37 cellular contexts compared by ENCODE assay signal in genomic region chr16:15445450-15445849, GRCh38. TPM values are rescaled to one million over a fixed set of nuclear protein-coding genes. Genes with fewer than 3 reads are reported as not detected.
A peak's percentile ranks its signal among the peaks of the same experiment; 100 is the strongest.
DNase-seq lines count a peak whose midpoint lies in the region; ATAC-seq, FAIRE-seq and TF ChIP-seq lines count a peak whose summit lies in the region.
"Had no signal": no experiment of that assay in that cellular context is flagged by ENCODE, and none has a peak within 500 bp of the region (broad histone marks: within the 10 kb centered on the region; RNA-seq: fewer than 3 reads in every experiment).

No MANE protein-coding gene starts in this region.

- BruUV-seq in Panc1 (replicated peaks; lab: Mats Ljungman, UMichigan): TSS peak; percentile 17
- no TSS peak for BruUV-seq in K562 (replicated peaks; lab: Mats Ljungman, UMichigan)

- no peak for DNase-seq in activated T-cell treated with anti-CD3 and anti-CD28 coated beads, Interleukin-2, amount 50 U/mL, for 72 hours
- DNase-seq in activated T-cell treated with anti-CD3 and anti-CD28 coated beads, Interleukin-2, amount 50 U/mL, for 24 hours: no peak
- DNase-seq in Panc1 (ENCODE audit: low read depth, low spot score): no peak
- DNase-seq in K562 (ENCODE audit: extremely low read depth in 1 of 4, low spot score in 3 of 4): no peak
- DNase-seq in superior temporal gyrus (ENCODE audit: extremely low spot score): no peak
- no peak for DNase-seq in thyroid gland
- no peak for DNase-seq in NCI-H187 (lab: John Stamatoyannopoulos, UW)
- DNase-seq: 8988T; ACHN; AML-193; BE2C; C1 segment of cervical spinal cord; Caco-2; Calu3; CD4-positive, alpha-beta memory T cell; CD4-positive, alpha-beta T cell; CD4-positive, CD25-positive, alpha-beta regulatory T cell; CD8-positive, alpha-beta memory T cell; CD8-positive, alpha-beta T cell; COR-L47; DMS 273 treated with DMSO at 0.1 percent for 48 hours; DMS153; DMS53; DMS79; DMS79 treated with DMSO at 0.1 percent for 48 hours; DND-41; EL had no signal

- TF ChIP-seq POLR2A in K562 (conservative IDR thresholded peaks at IDR 0.05) (no peak), thyroid gland (IDR thresholded peaks at IDR 0.05) (no peak)

- TF ChIP-seq CTCF in HEK293 (tag by site-specific recombination; IDR thresholded peaks at IDR 0.05) (no peak), Panc1 (IDR thresholded peaks at IDR 0.05) (no peak), K562 (IDR thresholded peaks at IDR 0.05 in 2 of 3, conservative IDR thresholded peaks at IDR 0.05 in 1 of 3; ENCODE audit: insufficient read depth in 2 of 3, low read depth in 1 of 3, low read length in 3 of 3) (no peak), thyroid gland (IDR thresholded peaks at IDR 0.05) (no peak)

- H3K4me1 ChIP-seq in HEK293 (ENCODE audit: control insufficient read depth, insufficient read depth, low read length) (no peaks in the 10 kb centered on the region), Panc1 (ENCODE audit: control insufficient read depth, insufficient read depth, low read length) (peaks cover 15% of the 10 kb centered on the region), K562 (replicated peaks in 1 of 2; ENCODE audit: control insufficient read depth in 2 of 2, insufficient read depth in 2 of 2, low read length in 2 of 2) (no peaks in the 10 kb centered on the region), thyroid gland (no peaks in the 10 kb centered on the region)
- H3K4me1 ChIP-seq: BE2C; BLaER1; BLaER1 treated with 17β-estradiol and CSF1 and Interleukin-3, amounts not matched to agents 10 nM and 100 nM; Caco-2 had no signal

- no peaks in the 10 kb centered on the region for H4K20me1 ChIP-seq in K562 (replicated peaks; ENCODE audit: control insufficient read depth, insufficient read depth, low read length)
- H4K20me1 ChIP-seq: BLaER1; BLaER1 treated with 17β-estradiol and CSF1 and Interleukin-3, amounts not matched to agents 10 nM and 100 nM had no signal

- no peaks in the 10 kb centered on the region for H3K4me1 Mint-ChIP-seq in activated T-cell treated with anti-CD3 and anti-CD28 coated beads, Interleukin-2, amount 50 U/mL, for 72 hours (ENCODE audit: low read depth)
- peaks cover 3% of the 10 kb centered on the region for H3K4me1 Mint-ChIP-seq in activated T-cell treated with anti-CD3 and anti-CD28 coated beads, Interleukin-2, amount 50 U/mL, for 24 hours (ENCODE audit: low read depth)
- H3K4me1 Mint-ChIP-seq: B cell; CD14-positive monocyte; CD4-positive, CD25-positive, alpha-beta regulatory T cell; CD8-positive, alpha-beta memory T cell had no signal

- POLR2A ChIA-PET in HEK293 (lab: Yijun Ruan, JAX): no interaction called here
- POLR2A ChIA-PET in Panc1 (lab: Charles Lee): no interaction called here
- POLR2A ChIA-PET in K562 (lab: Yijun Ruan, JAX): interaction anchor here (0.5 to 0.6 kb wide), 2 partner anchors 19 to 247 kb away, joined by 3 read pairs; no protein-coding TSS in a partner anchor

- H3K27ac ChIP-seq in HEK293 (ENCODE audit: extremely low read depth, low read depth, low read length): no peak overlapping the region
- no peak overlapping the region for H3K27ac ChIP-seq in Panc1 (ENCODE audit: low read length)
- H3K27ac ChIP-seq in K562 (ENCODE audit: extremely low read depth, low read depth, low read length): no peak overlapping the region
- no peak overlapping the region for H3K27ac ChIP-seq in thyroid gland
- H3K27ac ChIP-seq: 22Rv1; A549; BLaER1; BLaER1 treated with 17β-estradiol and CSF1 and Interleukin-3, amounts not matched to agents 10 nM and 100 nM; C4-2B had no signal

- no peak for ATAC-seq in activated T-cell treated with anti-CD3 and anti-CD28 coated beads, Interleukin-2, amount 50 U/mL, for 72 hours (replicated peaks in 1 of 2)
- ATAC-seq in Panc1: no peak
- no peak for ATAC-seq in K562
- ATAC-seq: A549; CD8-positive, alpha-beta T cell had no signal

- no peaks in the 10 kb centered on the region for H3K9me1 ChIP-seq in K562 (ENCODE audit: control insufficient read depth, insufficient read depth, low read length)

- TF ChIP-seq EP300 in K562 (IDR thresholded peaks at IDR 0.05; ENCODE audit: low read length): no peak

- no peak for TF ChIP-seq RAD21 in K562 (CRISPR knock-in tag; conservative IDR thresholded peaks at IDR 0.05 in 1 of 2, IDR thresholded peaks at IDR 0.05 in 1 of 2)

- in situ Hi-C loops in Panc1 (cut with HindIII; ENCODE audit: low pct_unique_long_range_greater_than_20kb, low sequenced_read_pairs): no loop called here
- in situ Hi-C loops in K562 (cut with MboI): no loop called here

- no peaks in the 10 kb centered on the region for H3K79me2 ChIP-seq in K562 (ENCODE audit: control insufficient read depth, insufficient read depth, low read length)

- H3K36me3 Mint-ChIP-seq in activated T-cell treated with anti-CD3 and anti-CD28 coated beads, Interleukin-2, amount 50 U/mL, for 72 hours (ENCODE audit: insufficient read depth in 2 of 2): peaks cover 4 to 5% of the 10 kb centered on the region in 2 donors
- no peaks in the 10 kb centered on the region for H3K36me3 Mint-ChIP-seq in activated T-cell treated with anti-CD3 and anti-CD28 coated beads, Interleukin-2, amount 50 U/mL, for 24 hours (ENCODE audit: low read depth)
- H3K36me3 Mint-ChIP-seq: CD14-positive monocyte; CD4-positive, alpha-beta memory T cell; CD4-positive, CD25-positive, alpha-beta regulatory T cell; CD8-positive, alpha-beta T cell had no signal

- no peak overlapping the region for H2AFZ ChIP-seq in K562 (ENCODE audit: low read depth, low read length)

- no peaks in the 10 kb centered on the region for H3K9me3 ChIP-seq in HEK293 (ENCODE audit: control insufficient read depth, insufficient read depth, low read depth, low read length)
- peaks cover 6% of the 10 kb centered on the region; the same call in 1 of the 2 replicates for H3K9me3 ChIP-seq in Panc1 (ENCODE audit: control insufficient read depth, insufficient read depth, low read depth, low read length)
- peaks cover 3% of the 10 kb centered on the region; the same call in 1 of the 2 replicates for H3K9me3 ChIP-seq in K562 (replicated peaks; ENCODE audit: control insufficient read depth, insufficient read depth, low read depth, low read length)
- no peaks in the 10 kb centered on the region for H3K9me3 ChIP-seq in thyroid gland
- H3K9me3 ChIP-seq: BE2C, Caco-2 had no signal

- CTCF ChIA-PET in HEK293 (lab: Yijun Ruan, JAX) (interaction anchor here (0.5 to 0.9 kb wide), 3 partner anchors 18 to 1526 kb away, joined by 3 to 4 read pairs (median 3); partner anchors contain the start of gene ERCC4), Panc1 (lab: Charles Lee) (no interaction called here), K562 (lab: Yijun Ruan, JAX; ENCODE audit: low intra/inter-chr PET ratio) (no interaction called here)

- no peak overlapping the region for H3K9ac ChIP-seq in K562 (ENCODE audit: insufficient read depth in 1 of 2, low read depth in 2 of 2, low read length in 2 of 2)
- H3K9ac ChIP-seq: BLaER1; BLaER1 treated with 17β-estradiol and CSF1 and Interleukin-3, amounts not matched to agents 10 nM and 100 nM had no signal

- intact Hi-C loops in Panc1 (cut with micrococcal nuclease; ENCODE audit: unreplicated experiment) (no loop called here), K562 (cut with micrococcal nuclease) (no loop called here), thyroid gland (cut with DNase I) (no loop called here)

- FAIRE-seq in K562 (lab: Jason Lieb, UNC): no peak
- FAIRE-seq: A204.1, A549, D721Med had no signal

- H3K27me3 ChIP-seq in Panc1 (ENCODE audit: control insufficient read depth, insufficient read depth, low read length): no peaks in the 10 kb centered on the region
- peaks cover 0 to 2% of the 10 kb centered on the region in 2 experiments; a peak in 1 of 5 replicates for H3K27me3 ChIP-seq in K562 (ENCODE audit: control insufficient read depth in 2 of 2, insufficient read depth in 2 of 2, low read length in 2 of 2)
- H3K27me3 ChIP-seq in thyroid gland: no peaks in the 10 kb centered on the region
- H3K27me3 ChIP-seq: BE2C; BLaER1; BLaER1 treated with 17β-estradiol and CSF1 and Interleukin-3, amounts not matched to agents 10 nM and 100 nM had no signal

- peaks cover 2 to 4% of the 10 kb centered on the region in 2 donors for H3K9me3 Mint-ChIP-seq in activated T-cell treated with anti-CD3 and anti-CD28 coated beads, Interleukin-2, amount 50 U/mL, for 72 hours
- H3K9me3 Mint-ChIP-seq in activated T-cell treated with anti-CD3 and anti-CD28 coated beads, Interleukin-2, amount 50 U/mL, for 24 hours: no peaks in the 10 kb centered on the region

- 0% methylated on average over 1 of the region's 1 CpG for WGBS in K562 (ENCODE audit: insufficient coverage, low coverage, missing lambda C conversion rate)
- 87 to 100% methylated on average over 1 of the region's 1 CpG for WGBS in thyroid gland, 2 donors

- H3K27me3 Mint-ChIP-seq in activated T-cell treated with anti-CD3 and anti-CD28 coated beads, Interleukin-2, amount 50 U/mL, for 72 hours (ENCODE audit: low read depth): no peaks in the 10 kb centered on the region
- H3K27me3 Mint-ChIP-seq in activated T-cell treated with anti-CD3 and anti-CD28 coated beads, Interleukin-2, amount 50 U/mL, for 24 hours: no peaks in the 10 kb centered on the region
- H3K27me3 Mint-ChIP-seq: CD4-positive, CD25-positive, alpha-beta regulatory T cell had no signal

- no peaks in the 10 kb centered on the region for H3K36me3 ChIP-seq in HEK293 (ENCODE audit: control insufficient read depth in 2 of 2, insufficient read depth in 1 of 2, low read length in 2 of 2)
- no peaks in the 10 kb centered on the region for H3K36me3 ChIP-seq in Panc1 (ENCODE audit: control insufficient read depth, insufficient read depth, low read length)
- no peaks in the 10 kb centered on the region for H3K36me3 ChIP-seq in K562 (ENCODE audit: control insufficient read depth, insufficient read depth, low read length)
- H3K36me3 ChIP-seq in thyroid gland: no peaks in the 10 kb centered on the region
- H3K36me3 ChIP-seq: BE2C, BLaER1 had no signal

- no peak overlapping the region for H3K4me2 ChIP-seq in K562 (ENCODE audit: insufficient read depth, low read length)
- H3K4me2 ChIP-seq: A549; BLaER1; BLaER1 treated with 17β-estradiol and CSF1 and Interleukin-3, amounts not matched to agents 10 nM and 100 nM had no signal

- no peak overlapping the region for H3K4me3 ChIP-seq in HEK293 (ENCODE audit: low read depth, low read length)
- H3K4me3 ChIP-seq in Panc1 (ENCODE audit: low read depth in 2 of 2, low read length in 2 of 2): no peak overlapping the region
- H3K4me3 ChIP-seq in K562: no peak overlapping the region
- H3K4me3 ChIP-seq in thyroid gland (replicated peaks in 1 of 3): no peak overlapping the region
- H3K4me3 ChIP-seq: A549; BLaER1; BLaER1 treated with 17β-estradiol and CSF1 and Interleukin-3, amounts not matched to agents 10 nM and 100 nM had no signal

- H3K4me3 Mint-ChIP-seq in activated T-cell treated with anti-CD3 and anti-CD28 coated beads, Interleukin-2, amount 50 U/mL, for 72 hours: no peak overlapping the region
- no peak overlapping the region for H3K4me3 Mint-ChIP-seq in activated T-cell treated with anti-CD3 and anti-CD28 coated beads, Interleukin-2, amount 50 U/mL, for 24 hours
- H3K4me3 Mint-ChIP-seq: B cell; CD14-positive monocyte; CD4-positive, alpha-beta memory T cell; CD4-positive, alpha-beta T cell; CD8-positive, alpha-beta memory T cell; CD8-positive, alpha-beta T cell had no signal

- peak overlapping the region; percentile 11 for H3K27ac Mint-ChIP-seq in activated T-cell treated with anti-CD3 and anti-CD28 coated beads, Interleukin-2, amount 50 U/mL, for 72 hours
- no peak overlapping the region for H3K27ac Mint-ChIP-seq in activated T-cell treated with anti-CD3 and anti-CD28 coated beads, Interleukin-2, amount 50 U/mL, for 24 hours
- H3K27ac Mint-ChIP-seq: B cell; CD4-positive, alpha-beta memory T cell; CD4-positive, alpha-beta T cell; CD4-positive, CD25-positive, alpha-beta regulatory T cell; CD8-positive, alpha-beta memory T cell; CD8-positive, alpha-beta T cell had no signal

RNA-seq across cellular contexts. Expression of gene BMERB1, which starts 11.1 kb away (rescaled TPM):
- 10 to 100 TPM; 22.3 to 30.7 TPM for total RNA-seq in activated T-cell treated with anti-CD3 and anti-CD28 coated beads, Interleukin-2, amount 50 U/mL, for 72 hours
- total RNA-seq in Panc1 (2021; ENCODE audit: unreplicated experiment): 80.0 TPM
- polyA plus RNA-seq in Panc1 (2012; ENCODE audit: insufficient read length): 92.6 TPM
- total RNA-seq in K562 (2011; cell fraction: chromatin; rRNA removed; ENCODE audit: low replicate concordance): 1.2 and 1.3 TPM in 2 replicates
- 0.17 and 0.53 TPM in 2 replicates for total RNA-seq in K562 (2011; cell fraction: nucleolus; rRNA removed)
- 0.37 TPM in 1 of 2 replicates, not detected in the other for total RNA-seq in K562 (2011; cell fraction: nucleoplasm; rRNA removed)
- 1.1 and 2.9 TPM in 2 replicates for total RNA-seq in K562 (2014; rRNA removed)
- 0.47 and 1.3 TPM in 2 replicates for total RNA-seq in K562 (2014; rRNA removed; fragmentation: Illumina TruSeq; extraction: Trizol)
- total RNA-seq in K562 (2015; rRNA removed; fragmentation: Illumina TruSeq; extraction: Trizol): 0.75 and 0.94 TPM in 2 replicates
- 0.98 and 1.5 TPM in 2 replicates for total RNA-seq in K562 (2021)
- 0.91 and 1.2 TPM in 2 replicates for polyA plus RNA-seq in K562 (2011; rRNA removed)
- polyA plus RNA-seq in K562 (2011; cell fraction: cytosol; rRNA removed): 1.4 and 1.6 TPM in 2 replicates
- polyA plus RNA-seq in K562 (2011; cell fraction: nucleus; rRNA removed): 0.55 and 0.64 TPM in 2 replicates
- 1.6 and 1.8 TPM in 2 replicates for polyA plus RNA-seq in K562 (2012)
- 1.4 and 1.7 TPM in 2 replicates for polyA plus RNA-seq in K562 (2014; fragmentation: Illumina TruSeq; extraction: Trizol)
- polyA plus RNA-seq in K562 (2014; fragmentation: Nextera tagmentation; extraction: Ambion mirVana): under 1 TPM; 0.29 to 0.31 TPM
- 1.3 and 1.8 TPM in 2 replicates for polyA plus RNA-seq in K562 (2014; rRNA removed)
- polyA minus RNA-seq in K562 (2011; rRNA and poly(A)+ RNA removed): 0.25 and 0.51 TPM in 2 replicates
- polyA minus RNA-seq in K562 (2011; cell fraction: cytosol; rRNA and poly(A)+ RNA removed): 1.5 TPM in 1 of 2 replicates, not detected in the other
- 0.67 TPM in 1 of 2 replicates, not detected in the other for polyA minus RNA-seq in K562 (2011; cell fraction: nucleus; rRNA and poly(A)+ RNA removed)
- 10 to 100 TPM; 13.7 to 31.0 (median 23.0) TPM for total RNA-seq in thyroid gland
- total RNA-seq: Caco-2 had no signal

RNA-seq across cellular contexts. Expression of gene MPV17L, which starts 49.9 kb away (rescaled TPM):
- total RNA-seq in activated T-cell treated with anti-CD3 and anti-CD28 coated beads, Interleukin-2, amount 50 U/mL, for 72 hours: under 1 TPM; 0.05 to 0.17 TPM
- total RNA-seq in Panc1 (2021; ENCODE audit: unreplicated experiment) (10.4 TPM), K562 (2014; rRNA removed) (not detected in 2 replicates), K562 (2014; rRNA removed; fragmentation: Illumina TruSeq; extraction: Trizol) (not detected in 2 replicates), K562 (2015; rRNA removed; fragmentation: Illumina TruSeq; extraction: Trizol) (not detected in 2 replicates), K562 (2021) (0.11 TPM in 1 of 2 replicates, not detected in the other), thyroid gland (10 to 100 TPM in 3 of 4 donors, 1 to 10 TPM in 1; 6.9 to 20.8 (median 15.4) TPM)
- polyA plus RNA-seq in Panc1 (2012; ENCODE audit: insufficient read length): 3.0 TPM
- total RNA-seq in K562 (2011; cell fraction: chromatin; rRNA removed; ENCODE audit: low replicate concordance): not detected in 2 replicates
- not detected in 2 replicates for total RNA-seq in K562 (2011; cell fraction: nucleolus; rRNA removed)
- total RNA-seq in K562 (2011; cell fraction: nucleoplasm; rRNA removed): not detected in 2 replicates
- polyA plus RNA-seq in K562 (2011; rRNA removed) (not detected in 2 replicates), K562 (2014; fragmentation: Illumina TruSeq; extraction: Trizol) (not detected in 2 replicates), K562 (2014; fragmentation: Nextera tagmentation; extraction: Ambion mirVana) (not detected), K562 (2014; rRNA removed) (not detected in 2 replicates)
- polyA plus RNA-seq in K562 (2011; cell fraction: cytosol; rRNA removed): not detected in 2 replicates
- not detected in 2 replicates for polyA plus RNA-seq in K562 (2011; cell fraction: nucleus; rRNA removed)
- 0.01 TPM in 1 of 2 replicates, not detected in the other for polyA plus RNA-seq in K562 (2012)
- polyA minus RNA-seq in K562 (2011; rRNA and poly(A)+ RNA removed): not detected in 2 replicates
- 0.18 TPM in 1 of 2 replicates, not detected in the other for polyA minus RNA-seq in K562 (2011; cell fraction: cytosol; rRNA and poly(A)+ RNA removed)
- polyA minus RNA-seq in K562 (2011; cell fraction: nucleus; rRNA and poly(A)+ RNA removed): not detected in 2 replicates
- total RNA-seq: CD4-positive, alpha-beta memory T cell; CD4-positive, alpha-beta T cell; CD4-positive, CD25-positive, alpha-beta regulatory T cell; CD8-positive, alpha-beta T cell had no signal
- polyA plus RNA-seq: CD4-positive, alpha-beta memory T cell; CD4-positive, CD25-positive, alpha-beta regulatory T cell had no signal
